ENCODE assay signal across 8 cellular contexts in genomic region chr12:65962921-65963883, GRCh38.
A peak's percentile ranks its signal among the peaks of the same experiment; 100 is the strongest.
DNase-seq lines count a peak whose midpoint lies in the region; ATAC-seq and TF ChIP-seq lines count a peak whose summit lies in the region.

No MANE protein-coding gene starts in this region.

- peaks cover 31% of the 10 kb centered on the region for H3F3A ChIP-seq in PC-3 (ENCODE audit: low read length, unreplicated experiment)

- H3K4me3 ChIP-seq in PC-3 (ENCODE audit: low read length), result no peak overlapping the region
- H3K4me3 ChIP-seq in left ventricle myocardium inferior, result no peak overlapping the region
- no peak overlapping the region for H3K4me3 ChIP-seq in stomach

- POLR2A ChIA-PET in PC-3 (lab: Charles Lee; ENCODE audit: unreplicated experiment), result no interaction called here

- H3K36me3 ChIP-seq in PC-3 (ENCODE audit: low read depth, low read length), result peaks cover 75% of the 10 kb centered on the region
- H3K36me3 ChIP-seq in left ventricle myocardium inferior, result no peaks in the 10 kb centered on the region
- H3K36me3 ChIP-seq in stomach, result no peaks in the 10 kb centered on the region

- H3K27ac ChIP-seq in PC-3 (ENCODE audit: low read length) (0 out of 2 replicates have a peak overlapping the region, but pooled peaks have one; percentile 8), left ventricle myocardium inferior (replicated peaks) (no peak overlapping the region), stomach (no peak overlapping the region)

- 72 to 84% (median 81%) methylated on average over 20 of the region's 20 CpGs for WGBS in stomach, 5 donors

- TF ChIP-seq POLR2A in stomach (IDR thresholded peaks at IDR 0.05), result no peak

- H3K27me3 ChIP-seq in PC-3 (ENCODE audit: low read length) (no peaks in the 10 kb centered on the region), left ventricle myocardium inferior (ENCODE audit: low read depth) (peaks cover 11% of the 10 kb centered on the region), stomach (peaks cover 0 to 17% (median 0%) of the 10 kb centered on the region in 3 donors)

- peaks cover 26% of the 10 kb centered on the region for H3K79me2 ChIP-seq in PC-3 (ENCODE audit: low read length)

- no peak for TF ChIP-seq EP300 in stomach (IDR thresholded peaks at IDR 0.05)

- no peak overlapping the region for H2AFZ ChIP-seq in PC-3 (ENCODE audit: low read length)

- peak; percentile 6; the same call in 1 of the 2 replicates for ATAC-seq in PC-3

- peaks cover 17% of the 10 kb centered on the region for H4K20me1 ChIP-seq in PC-3 (ENCODE audit: low read length)

- no peaks in the 10 kb centered on the region for H3K9me3 ChIP-seq in PC-3 (ENCODE audit: low read length)
- H3K9me3 ChIP-seq in left ventricle myocardium inferior (replicated peaks), result no peaks in the 10 kb centered on the region
- H3K9me3 ChIP-seq in stomach, result no peaks in the 10 kb centered on the region

- TSS peak; percentile 11 for BruUV-seq in PC-3 (replicated peaks; lab: Mats Ljungman, UMichigan)

- TF ChIP-seq CTCF in GM10266 (IDR thresholded peaks at IDR 0.05; ENCODE audit: control insufficient read depth, insufficient read depth, low read depth, missing control alignments), result no peak
- TF ChIP-seq CTCF in PC-3 (conservative IDR thresholded peaks at IDR 0.05; ENCODE audit: low read depth, low read length), result peak; percentile 53
- TF ChIP-seq CTCF in left ventricle myocardium inferior (IDR thresholded peaks at IDR 0.05; ENCODE audit: borderline replicate concordance), result peak; percentile 10
- TF ChIP-seq CTCF in stomach (IDR thresholded peaks at IDR 0.05), result no peak

- H3K4me2 ChIP-seq in PC-3 (ENCODE audit: low read length), result no peak overlapping the region

- no peaks in the 10 kb centered on the region for H3K9me2 ChIP-seq in PC-3 (replicated peaks; ENCODE audit: low read length)

- intact Hi-C loops in PC-3 (cut with micrococcal nuclease), result no loop called here
- intact Hi-C loops in left ventricle myocardium inferior (cut with micrococcal nuclease), result no loop called here
- intact Hi-C loops in stomach (cut with DNase I; ENCODE audit: low total_unique reads), result no loop called here

- no peak overlapping the region for H3K9ac ChIP-seq in PC-3 (ENCODE audit: low read length)

- CTCF ChIA-PET in PC-3 (lab: Charles Lee), result no interaction called here

- peaks cover 18% of the 10 kb centered on the region for H3K4me1 ChIP-seq in PC-3 (ENCODE audit: insufficient read depth, low read length)
- H3K4me1 ChIP-seq in left ventricle myocardium inferior, result no peaks in the 10 kb centered on the region
- H3K4me1 ChIP-seq in stomach, result no peaks in the 10 kb centered on the region

- DNase-seq in ACHN (peak; percentile 65), GM10266 (ENCODE audit: extremely low spot score) (peak; percentile 25), PC-3 (no peak), left ventricle myocardium inferior (no peak), NCI-H2107 treated with DMSO at 0.1 percent for 48 hours (lab: John Stamatoyannopoulos, UW; ENCODE audit: unreplicated experiment) (no peak), NCI-H2107 (lab: John Stamatoyannopoulos, UW) (no peak), stomach (no peak)
- DNase-seq in activated effector memory CD4-positive, alpha-beta T cell treated with anti-CD3 and anti-CD28 coated beads, Interleukin-2, amount 50 U/mL, for 16 hours, result no peak

- in situ Hi-C loops in ACHN (cut with HindIII; ENCODE audit: low pct_ligation_motif_present, low pct_unique_long_range_greater_than_20kb, low sequenced_read_pairs), result no loop called here

Comparison
In these comparisons a context has a peak if more than half of its experiments do, and no peak if none do; other contexts are left out.
1. DNase-seq: peak in ACHN (single experiment) and GM10266 (single experiment); none in PC-3 (single experiment), left ventricle myocardium inferior (single experiment), NCI-H2107 treated with DMSO at 0.1 percent for 48 hours (single experiment), NCI-H2107 (single experiment), stomach (single experiment) and activated effector memory CD4-positive, alpha-beta T cell treated with anti-CD3 and anti-CD28 coated beads, Interleukin-2, amount 50 U/mL, for 16 hours (single experiment).
2. CTCF ChIP-seq: peak in PC-3 (single experiment) and left ventricle myocardium inferior (single experiment); none in GM10266 (single experiment) and stomach (0 of 7).